In genomic region chr13:44157614-44158013, GRCh38 we compare ENCODE assay signal across 12 cellular contexts.
"Had no signal": no experiment of that assay in that cellular context is flagged by ENCODE, and none has a peak within 500 bp of the region (broad histone marks: within the 10 kb centered on the region; RNA-seq: fewer than 3 reads in every experiment).

No MANE protein-coding gene starts in this region.

- H3K27ac Mint-ChIP-seq: activated CD4-positive, alpha-beta memory T cell treated with anti-CD3 and anti-CD28 coated beads, Interleukin-2, amount 10 ng/mL, durations not matched to agents 7 days and 5 days; activated naive CD8-positive, alpha-beta T cell treated with anti-CD3 and anti-CD28 coated beads, Interleukin-2, amount 10 ng/mL, durations not matched to agents 7 days and 5 days; natural killer cell; type B pancreatic cell had no signal

- H3K4me3 Mint-ChIP-seq: activated CD4-positive, alpha-beta memory T cell treated with anti-CD3 and anti-CD28 coated beads, Interleukin-2, amount 10 ng/mL, durations not matched to agents 7 days and 5 days; activated naive CD8-positive, alpha-beta T cell treated with anti-CD3 and anti-CD28 coated beads, Interleukin-2, amount 10 ng/mL, durations not matched to agents 7 days and 5 days; natural killer cell; type B pancreatic cell had no signal

- H3K36me3 Mint-ChIP-seq: activated naive CD8-positive, alpha-beta T cell treated with anti-CD3 and anti-CD28 coated beads, Interleukin-2, amount 10 ng/mL, durations not matched to agents 7 days and 5 days; natural killer cell; type B pancreatic cell had no signal

- H3K27me3 Mint-ChIP-seq: activated naive CD8-positive, alpha-beta T cell treated with anti-CD3 and anti-CD28 coated beads, Interleukin-2, amount 10 ng/mL, durations not matched to agents 7 days and 5 days; type B pancreatic cell had no signal

- H3K9me3 Mint-ChIP-seq: activated CD4-positive, alpha-beta memory T cell treated with anti-CD3 and anti-CD28 coated beads, Interleukin-2, amount 10 ng/mL, durations not matched to agents 7 days and 5 days; activated naive CD8-positive, alpha-beta T cell treated with anti-CD3 and anti-CD28 coated beads, Interleukin-2, amount 10 ng/mL, durations not matched to agents 7 days and 5 days; natural killer cell; type B pancreatic cell had no signal

- ATAC-seq: left lobe of liver, natural killer cell had no signal

- DNase-seq: activated CD4-positive, alpha-beta memory T cell treated with anti-CD3 and anti-CD28 coated beads, Interleukin-2, amount 10 ng/mL, durations not matched to agents 7 days and 5 days; activated naive CD8-positive, alpha-beta T cell treated with anti-CD3 and anti-CD28 coated beads, Interleukin-2, amount 10 ng/mL, durations not matched to agents 7 days and 5 days; activated T-cell treated with anti-CD3 and anti-CD28 coated beads, Interleukin-2, amount 50 U/mL, for 48 hours; effector CD4-positive, alpha-beta T cell; glutamatergic neuron; mammary epithelial cell; natural killer cell; nucleus accumbens; stimulated activated CD4-positive, alpha-beta T cell treated with anti-CD3 and anti-CD28 coated beads, Interleukin-15, amount 100 ng/mL, for 24 hours; T-helper 9 cell had no signal

- H3K4me1 Mint-ChIP-seq: activated CD4-positive, alpha-beta memory T cell treated with anti-CD3 and anti-CD28 coated beads, Interleukin-2, amount 10 ng/mL, durations not matched to agents 7 days and 5 days; activated naive CD8-positive, alpha-beta T cell treated with anti-CD3 and anti-CD28 coated beads, Interleukin-2, amount 10 ng/mL, durations not matched to agents 7 days and 5 days; natural killer cell had no signal
